ENCODE assay signal across 2 cellular contexts in genomic region chr1:183719976-183720497, GRCh38.
TF ChIP-seq lines count a peak whose summit lies in the region.

No MANE protein-coding gene starts in this region.

TF ChIP-seq in A549, 52 proteins besides CTCF, POLR2A, EP300 and RAD21:
- TF ChIP-seq, protein P1, sequence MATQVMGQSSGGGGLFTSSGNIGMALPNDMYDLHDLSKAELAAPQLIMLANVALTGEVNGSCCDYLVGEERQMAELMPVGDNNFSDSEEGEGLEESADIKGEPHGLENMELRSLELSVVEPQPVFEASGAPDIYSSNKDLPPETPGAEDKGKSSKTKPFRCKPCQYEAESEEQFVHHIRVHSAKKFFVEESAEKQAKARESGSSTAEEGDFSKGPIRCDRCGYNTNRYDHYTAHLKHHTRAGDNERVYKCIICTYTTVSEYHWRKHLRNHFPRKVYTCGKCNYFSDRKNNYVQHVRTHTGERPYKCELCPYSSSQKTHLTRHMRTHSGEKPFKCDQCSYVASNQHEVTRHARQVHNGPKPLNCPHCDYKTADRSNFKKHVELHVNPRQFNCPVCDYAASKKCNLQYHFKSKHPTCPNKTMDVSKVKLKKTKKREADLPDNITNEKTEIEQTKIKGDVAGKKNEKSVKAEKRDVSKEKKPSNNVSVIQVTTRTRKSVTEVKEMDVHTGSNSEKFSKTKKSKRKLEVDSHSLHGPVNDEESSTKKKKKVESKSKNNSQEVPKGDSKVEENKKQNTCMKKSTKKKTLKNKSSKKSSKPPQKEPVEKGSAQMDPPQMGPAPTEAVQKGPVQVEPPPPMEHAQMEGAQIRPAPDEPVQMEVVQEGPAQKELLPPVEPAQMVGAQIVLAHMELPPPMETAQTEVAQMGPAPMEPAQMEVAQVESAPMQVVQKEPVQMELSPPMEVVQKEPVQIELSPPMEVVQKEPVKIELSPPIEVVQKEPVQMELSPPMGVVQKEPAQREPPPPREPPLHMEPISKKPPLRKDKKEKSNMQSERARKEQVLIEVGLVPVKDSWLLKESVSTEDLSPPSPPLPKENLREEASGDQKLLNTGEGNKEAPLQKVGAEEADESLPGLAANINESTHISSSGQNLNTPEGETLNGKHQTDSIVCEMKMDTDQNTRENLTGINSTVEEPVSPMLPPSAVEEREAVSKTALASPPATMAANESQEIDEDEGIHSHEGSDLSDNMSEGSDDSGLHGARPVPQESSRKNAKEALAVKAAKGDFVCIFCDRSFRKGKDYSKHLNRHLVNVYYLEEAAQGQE (IDR thresholded peaks at IDR 0.05): no peak
- TF ChIP-seq RCOR1 (IDR thresholded peaks at IDR 0.05; ENCODE audit: low read depth, low read length) (no peak), ZNF302 (CRISPR knock-in tag; IDR thresholded peaks at IDR 0.05) (no peak), SMC3 (IDR thresholded peaks at IDR 0.05) (no peak), KDM5A (IDR thresholded peaks at IDR 0.05) (no peak), TP53 (CRISPR knock-in tag; IDR thresholded peaks at IDR 0.05) (no peak), EHF (CRISPR knock-in tag; IDR thresholded peaks at IDR 0.05) (no peak), NR3C1 (IDR thresholded peaks at IDR 0.05) (no peak)
- TF ChIP-seq, protein P2, sequence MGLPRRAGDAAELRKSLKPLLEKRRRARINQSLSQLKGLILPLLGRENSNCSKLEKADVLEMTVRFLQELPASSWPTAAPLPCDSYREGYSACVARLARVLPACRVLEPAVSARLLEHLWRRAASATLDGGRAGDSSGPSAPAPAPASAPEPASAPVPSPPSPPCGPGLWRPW (IDR thresholded peaks at IDR 0.05): no peak

TF ChIP-seq in SK-N-SH treated with all-trans-retinoic acid at 6 μM for 48 hours, 23 proteins besides CTCF, POLR2A, EP300 and RAD21 (continued from another document):
- TF ChIP-seq, protein P3, sequence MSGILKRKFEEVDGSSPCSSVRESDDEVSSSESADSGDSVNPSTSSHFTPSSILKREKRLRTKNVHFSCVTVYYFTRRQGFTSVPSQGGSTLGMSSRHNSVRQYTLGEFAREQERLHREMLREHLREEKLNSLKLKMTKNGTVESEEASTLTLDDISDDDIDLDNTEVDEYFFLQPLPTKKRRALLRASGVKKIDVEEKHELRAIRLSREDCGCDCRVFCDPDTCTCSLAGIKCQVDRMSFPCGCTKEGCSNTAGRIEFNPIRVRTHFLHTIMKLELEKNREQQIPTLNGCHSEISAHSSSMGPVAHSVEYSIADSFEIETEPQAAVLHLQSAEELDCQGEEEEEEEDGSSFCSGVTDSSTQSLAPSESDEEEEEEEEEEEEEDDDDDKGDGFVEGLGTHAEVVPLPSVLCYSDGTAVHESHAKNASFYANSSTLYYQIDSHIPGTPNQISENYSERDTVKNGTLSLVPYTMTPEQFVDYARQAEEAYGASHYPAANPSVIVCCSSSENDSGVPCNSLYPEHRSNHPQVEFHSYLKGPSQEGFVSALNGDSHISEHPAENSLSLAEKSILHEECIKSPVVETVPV (CRISPR knock-in tag; IDR thresholded peaks at IDR 0.05): no peak
- TF ChIP-seq ZNF8 (CRISPR knock-in tag; IDR thresholded peaks at IDR 0.05): no peak
- no peak for TF ChIP-seq TOX (CRISPR knock-in tag; IDR thresholded peaks at IDR 0.05; ENCODE audit: borderline replicate concordance)
- TF ChIP-seq RARB (CRISPR knock-in tag; IDR thresholded peaks at IDR 0.05): no peak
- TF ChIP-seq, protein P4, sequence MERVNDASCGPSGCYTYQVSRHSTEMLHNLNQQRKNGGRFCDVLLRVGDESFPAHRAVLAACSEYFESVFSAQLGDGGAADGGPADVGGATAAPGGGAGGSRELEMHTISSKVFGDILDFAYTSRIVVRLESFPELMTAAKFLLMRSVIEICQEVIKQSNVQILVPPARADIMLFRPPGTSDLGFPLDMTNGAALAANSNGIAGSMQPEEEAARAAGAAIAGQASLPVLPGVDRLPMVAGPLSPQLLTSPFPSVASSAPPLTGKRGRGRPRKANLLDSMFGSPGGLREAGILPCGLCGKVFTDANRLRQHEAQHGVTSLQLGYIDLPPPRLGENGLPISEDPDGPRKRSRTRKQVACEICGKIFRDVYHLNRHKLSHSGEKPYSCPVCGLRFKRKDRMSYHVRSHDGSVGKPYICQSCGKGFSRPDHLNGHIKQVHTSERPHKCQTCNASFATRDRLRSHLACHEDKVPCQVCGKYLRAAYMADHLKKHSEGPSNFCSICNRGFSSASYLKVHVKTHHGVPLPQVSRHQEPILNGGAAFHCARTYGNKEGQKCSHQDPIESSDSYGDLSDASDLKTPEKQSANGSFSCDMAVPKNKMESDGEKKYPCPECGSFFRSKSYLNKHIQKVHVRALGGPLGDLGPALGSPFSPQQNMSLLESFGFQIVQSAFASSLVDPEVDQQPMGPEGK (CRISPR knock-in tag; IDR thresholded peaks at IDR 0.05; ENCODE audit: borderline replicate concordance): no peak
- no peak for TF ChIP-seq ARNTL (CRISPR knock-in tag; IDR thresholded peaks at IDR 0.05; ENCODE audit: borderline replicate concordance, low read depth)
- TF ChIP-seq ESRRG (CRISPR knock-in tag; IDR thresholded peaks at IDR 0.05): no peak
TF ChIP-seq in SK-N-SH treated with all-trans-retinoic acid at 6 μM for 48 hours: peak in this region for 0.
